Comparison of ENCODE assay signal across 11 cellular contexts in the genomic region with DNA sequence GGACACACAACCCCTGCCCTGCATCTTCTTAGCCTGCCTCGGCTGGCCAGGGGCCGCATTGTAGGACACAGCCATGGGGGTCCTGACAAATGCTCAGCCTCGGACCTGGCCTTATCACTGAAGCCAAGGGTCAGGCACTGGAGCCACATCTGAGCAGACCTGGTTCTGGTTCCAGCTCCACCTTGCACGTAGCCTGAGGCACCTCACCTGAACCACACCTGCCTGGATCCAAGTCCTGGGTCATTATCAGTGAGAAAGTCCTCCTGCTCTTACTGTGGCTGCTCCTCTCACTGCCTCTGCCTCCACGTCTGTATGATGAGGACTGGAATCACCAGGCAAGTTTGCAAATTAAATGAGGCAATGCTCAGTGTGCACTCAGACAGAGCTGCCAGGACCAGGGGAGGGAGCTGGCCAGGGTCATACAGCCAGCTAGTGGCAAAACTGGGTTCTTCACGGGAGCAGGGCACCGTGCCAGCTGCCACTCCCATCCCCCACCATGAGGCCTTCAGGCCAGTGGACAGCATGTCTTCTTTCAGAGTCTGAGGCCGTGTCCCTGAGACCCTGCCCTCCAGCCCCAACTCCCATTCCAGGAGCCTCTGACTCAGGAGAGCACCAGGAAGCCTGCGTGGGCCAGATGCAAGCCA. TPM values are rescaled to one million over a fixed set of nuclear protein-coding genes. Genes with fewer than 3 reads are reported as not detected.
DNase-seq lines count a peak whose midpoint lies in the region; ATAC-seq and TF ChIP-seq lines count a peak whose summit lies in the region.
"Had no signal": no experiment of that assay in that cellular context is flagged by ENCODE, and none has a peak within 500 bp of the region (broad histone marks: within the 10 kb centered on the region; RNA-seq: fewer than 3 reads in every experiment).

No MANE protein-coding gene starts in this region.

- H3K27ac ChIP-seq in psoas muscle (peak overlapping the region; percentile 71), SJCRH30 (no peak overlapping the region)
- H3K27ac ChIP-seq: 22Rv1, prostate gland had no signal

- H3K4me3 ChIP-seq in psoas muscle (no peak overlapping the region), SJCRH30 (no peak overlapping the region)
- H3K4me3 ChIP-seq: prostate gland had no signal

- ATAC-seq in psoas muscle: peak; percentile 37 to 63 (median 48)

- peaks cover 0 to 6% of the 10 kb centered on the region in 2 donors for H3K36me3 ChIP-seq in psoas muscle (ENCODE audit: insufficient read depth in 1 of 2, low read depth in 1 of 2)
- H3K36me3 ChIP-seq in SJCRH30: no peaks in the 10 kb centered on the region
- H3K36me3 ChIP-seq: prostate gland had no signal

- DNase-seq in DMS 273 (lab: John Stamatoyannopoulos, UW; ENCODE audit: unreplicated experiment) (peak; percentile 34), DMS 273 treated with DMSO at 0.1 percent for 48 hours (lab: John Stamatoyannopoulos, UW) (no peak), RPMI7951 (ENCODE audit: low read depth) (peak; percentile 20), glomerular visceral epithelial cell (ENCODE audit: extremely low spot score) (peak; percentile 64), psoas muscle (peak; percentile 72 to 88), AG08396 (ENCODE audit: low spot score) (no peak), NCI-H2171 (lab: John Stamatoyannopoulos, UW) (no peak), SJCRH30 (no peak)
- DNase-seq: DMS79 treated with DMSO at 0.1 percent for 48 hours had no signal

- peaks cover 25% of the 10 kb centered on the region for H3K4me1 ChIP-seq in psoas muscle
- peaks cover 8% of the 10 kb centered on the region; the same call in 1 of the 2 replicates for H3K4me1 ChIP-seq in SJCRH30
- H3K4me1 ChIP-seq: prostate gland had no signal

- H3K9me3 ChIP-seq in psoas muscle (no peaks in the 10 kb centered on the region), SJCRH30 (replicated peaks) (no peaks in the 10 kb centered on the region)
- H3K9me3 ChIP-seq: prostate gland had no signal

- H3K27me3 ChIP-seq in psoas muscle (ENCODE audit: insufficient read depth in 3 of 3, low read length in 2 of 3) (no peaks in the 10 kb centered on the region), SJCRH30 (no peaks in the 10 kb centered on the region)

- WGBS in psoas muscle, 3 donors: 49 to 60% (median 53%) methylated on average over 9 of the region's 9 CpGs

- intact Hi-C loops in psoas muscle (cut with DNase I): no loop called here

- TF ChIP-seq CTCF in psoas muscle (IDR thresholded peaks at IDR 0.05): no peak

RNA-seq across cellular contexts. Expression of a gene that starts 40.2 kb away (rescaled TPM):
- total RNA-seq in RPMI7951 (2014; rRNA removed; shearing (Covaris generic)): 104 and 109 TPM in 2 replicates
- 100 to 1,000 TPM in 3 of 4 donors, 10 to 100 TPM in 1; 62.3 to 177 (median 113) TPM for total RNA-seq in psoas muscle
- polyA plus RNA-seq in psoas muscle: 100 to 1,000 TPM; 166 to 308 (median 197) TPM
- 58.8 and 73.0 TPM in 2 replicates for total RNA-seq in SJCRH30 (2014; rRNA removed; shearing (Covaris generic))

RNA-seq across cellular contexts. Expression of a gene that starts 40.3 kb away (rescaled TPM):
- 20.8 and 23.6 TPM in 2 replicates for total RNA-seq in RPMI7951 (2014; rRNA removed; shearing (Covaris generic))
- 100 to 1,000 TPM in 1 of 4 donors, 10 to 100 TPM in 3; 32.7 to 121 (median 40.3) TPM for total RNA-seq in psoas muscle
- polyA plus RNA-seq in psoas muscle: 10 to 100 TPM; 23.5 to 39.2 (median 27.9) TPM
- total RNA-seq in SJCRH30 (2014; rRNA removed; shearing (Covaris generic)): 11.5 TPM in 2 replicates

Comparison
In these comparisons a context has a peak if more than half of its experiments do, and no peak if none do; other contexts are left out.
1. DNase-seq: peak in DMS 273 (single experiment), RPMI7951 (single experiment), glomerular visceral epithelial cell (single experiment) and psoas muscle (2 of 2); none in DMS 273 treated with DMSO at 0.1 percent for 48 hours (single experiment), AG08396 (single experiment), NCI-H2171 (single experiment) and SJCRH30 (0 of 2).